17 cellular contexts compared by ENCODE assay signal in genomic region chr7:121195010-121195409, GRCh38.
DNase-seq lines count a peak whose midpoint lies in the region; ATAC-seq, FAIRE-seq and TF ChIP-seq lines count a peak whose summit lies in the region.
"Had no signal": no experiment of that assay in that cellular context is flagged by ENCODE, and none has a peak within 500 bp of the region (broad histone marks: within the 10 kb centered on the region; RNA-seq: fewer than 3 reads in every experiment).

No MANE protein-coding gene starts in this region.

- H3K27ac ChIP-seq in BLaER1 treated with 17β-estradiol and CSF1 and Interleukin-3, amounts not matched to agents 10 nM and 100 nM: peak overlapping the region in 9 of 11 experiments; percentile 23 to 93 (median 75); a peak in 18 of 22 replicates
- H3K27ac ChIP-seq in gastrocnemius medialis: peak overlapping the region; percentile 79 to 90 (median 83)
- H3K27ac ChIP-seq in SJCRH30: no peak overlapping the region
- no peak overlapping the region for H3K27ac ChIP-seq in psoas muscle

- peak; percentile 64 for FAIRE-seq in RCC 7860 (lab: Jason Lieb, UNC)
- FAIRE-seq: GM12878, GM19239 had no signal

- peak overlapping the region; percentile 51 to 96 (median 81); a peak in 19 of 22 replicates for H3K4me2 ChIP-seq in BLaER1 treated with 17β-estradiol and CSF1 and Interleukin-3, amounts not matched to agents 10 nM and 100 nM
- H3K4me2 ChIP-seq: GM23338 had no signal

- TF ChIP-seq CTCF in gastrocnemius medialis (IDR thresholded peaks at IDR 0.05 in 4 of 5, conservative IDR thresholded peaks at IDR 0.05 in 1 of 5) (no peak), psoas muscle (IDR thresholded peaks at IDR 0.05) (no peak)

- H3K9me3 ChIP-seq in BLaER1 treated with 17β-estradiol and CSF1 and Interleukin-3, amounts not matched to agents 10 nM and 100 nM (replicated peaks in 1 of 11): no peaks in the 10 kb centered on the region; a peak in 1 of 22 replicates
- H3K9me3 ChIP-seq in gastrocnemius medialis (no peaks in the 10 kb centered on the region), SJCRH30 (replicated peaks) (no peaks in the 10 kb centered on the region), psoas muscle (no peaks in the 10 kb centered on the region)
- H3K9me3 ChIP-seq: Caco-2 had no signal

- H3K27me3 ChIP-seq in BLaER1 treated with 17β-estradiol and CSF1 and Interleukin-3, amounts not matched to agents 10 nM and 100 nM: no peaks in the 10 kb centered on the region; a peak in 2 of 22 replicates
- H3K27me3 ChIP-seq in gastrocnemius medialis: no peaks in the 10 kb centered on the region
- H3K27me3 ChIP-seq in SJCRH30: no peaks in the 10 kb centered on the region
- H3K27me3 ChIP-seq in psoas muscle (ENCODE audit: insufficient read depth in 3 of 3, low read length in 2 of 3): no peaks in the 10 kb centered on the region

- no peaks in the 10 kb centered on the region for H4K20me1 ChIP-seq in BLaER1 treated with 17β-estradiol and CSF1 and Interleukin-3, amounts not matched to agents 10 nM and 100 nM

- no peaks in the 10 kb centered on the region for H3K36me3 ChIP-seq in BLaER1 treated with 17β-estradiol and CSF1 and Interleukin-3, amounts not matched to agents 10 nM and 100 nM
- no peaks in the 10 kb centered on the region for H3K36me3 ChIP-seq in gastrocnemius medialis
- no peaks in the 10 kb centered on the region for H3K36me3 ChIP-seq in SJCRH30
- no peaks in the 10 kb centered on the region for H3K36me3 ChIP-seq in psoas muscle (ENCODE audit: insufficient read depth in 1 of 2, low read depth in 1 of 2)

- intact Hi-C loops in gastrocnemius medialis (cut with DNase I; ENCODE audit: low total_unique reads) (loop anchor here (10.0 kb wide), 2 partner anchors 200 to 240 kb away; partner anchors contain the start of gene ING3), psoas muscle (cut with DNase I) (no loop called here)

- H3K9ac ChIP-seq in BLaER1 treated with 17β-estradiol and CSF1 and Interleukin-3, amounts not matched to agents 10 nM and 100 nM: peak overlapping the region in 7 of 11 experiments; percentile 35 to 79 (median 74); a peak in 9 of 22 replicates

- no peak for DNase-seq in RCC 7860 (ENCODE audit: low spot score)
- DNase-seq in gastrocnemius medialis: no peak
- DNase-seq in SJCRH30: no peak
- DNase-seq in SKM-1 treated with dmso at 0.1 percent for 144 hours (lab: John Stamatoyannopoulos, UW; ENCODE audit: unreplicated experiment): no peak
- no peak for DNase-seq in psoas muscle
- DNase-seq: C1 segment of cervical spinal cord; Caco-2; CD4-positive, alpha-beta memory T cell; DMS79; EL; GDM1; H9; HFFc6 had no signal

- ATAC-seq in gastrocnemius medialis: no peak
- ATAC-seq in psoas muscle: no peak
- ATAC-seq: GM12878 had no signal

- no peak for TF ChIP-seq POLR2A in gastrocnemius medialis (IDR thresholded peaks at IDR 0.05)

- H3K4me3 ChIP-seq in BLaER1 treated with 17β-estradiol and CSF1 and Interleukin-3, amounts not matched to agents 10 nM and 100 nM: peak overlapping the region in 1 of 10 experiments; percentile 62; a peak in 1 of 20 replicates
- H3K4me3 ChIP-seq in gastrocnemius medialis (no peak overlapping the region), SJCRH30 (no peak overlapping the region), psoas muscle (no peak overlapping the region)
- H3K4me3 ChIP-seq: GM12878, GM23338 had no signal

- in situ Hi-C loops in gastrocnemius medialis (cut with MboI; ENCODE audit: low sequenced_read_pairs in 4 of 4): no loop called here

- H3K4me1 ChIP-seq in BLaER1 treated with 17β-estradiol and CSF1 and Interleukin-3, amounts not matched to agents 10 nM and 100 nM: peaks cover 61 to 99% (median 85%) of the 10 kb centered on the region in 10 experiments
- peaks cover 68 to 87% of the 10 kb centered on the region in 2 donors for H3K4me1 ChIP-seq in gastrocnemius medialis
- no peaks in the 10 kb centered on the region for H3K4me1 ChIP-seq in SJCRH30
- H3K4me1 ChIP-seq in psoas muscle: peaks cover 48% of the 10 kb centered on the region
- H3K4me1 ChIP-seq: Caco-2 had no signal

Comparison
In these comparisons a context has a peak if more than half of its experiments do, and no peak if none do; other contexts are left out.
1. H3K27ac ChIP-seq: peak in BLaER1 treated with 17β-estradiol and CSF1 and Interleukin-3, amounts not matched to agents 10 nM and 100 nM (9 of 11) and gastrocnemius medialis (4 of 4); none in SJCRH30 (single experiment) and psoas muscle (single experiment).